Comparison of ENCODE assay signal across 8 cellular contexts in genomic region chr3:97764186-97765055, GRCh38. TPM values are rescaled to one million over a fixed set of nuclear protein-coding genes. Genes with fewer than 3 reads are reported as not detected.
DNase-seq lines count a peak whose midpoint lies in the region; ATAC-seq and TF ChIP-seq lines count a peak whose summit lies in the region.

Gene ARL6 (plus strand): TSS chr3:97764758. CDS start chr3:97768108, 3,350 bp downstream.

- no peaks in the 10 kb centered on the region for H3K27me3 ChIP-seq in NT2/D1 (ENCODE audit: insufficient read depth, insufficient read length)

- no peaks in the 10 kb centered on the region for H3K9me3 ChIP-seq in NT2/D1 (ENCODE audit: insufficient read depth, low read length)

- peaks cover 25% of the 10 kb centered on the region for H3K4me1 Mint-ChIP-seq in endothelial cell (ENCODE audit: unreplicated experiment)
- H3K4me1 Mint-ChIP-seq in mesothelial cell of epicardium = peaks cover 24% of the 10 kb centered on the region

- no peaks in the 10 kb centered on the region for H3K4me1 ChIP-seq in NT2/D1 (ENCODE audit: insufficient read depth, insufficient read length)

- peak; percentile 95 for ATAC-seq in GM21390 (IDR thresholded peaks at IDR 0.05; ENCODE audit: unreplicated experiment)

- H3K27ac Mint-ChIP-seq in endothelial cell (ENCODE audit: unreplicated experiment) (peak within 1 kb of the TSS; percentile 93), mesothelial cell of epicardium (peak within 1 kb of the TSS; percentile 92)

- DNase-seq in D341Med (ENCODE audit: low spot score) = peak; percentile 89
- peak in 74 of 76 experiments; percentile 26 to 93 (median 72) for DNase-seq in HUDEP-2 (lab: John Stamatoyannopoulos, UW; ENCODE audit: unreplicated experiment in 76 of 76)
- peak; percentile 68 for DNase-seq in NT2/D1 (ENCODE audit: low read depth, low spot score)
- peak; percentile 21 for DNase-seq in activated CD8-positive, alpha-beta memory T cell treated with anti-CD3 and anti-CD28 coated beads, Interleukin-2, amount 50 U/mL, for 24 hours (ENCODE audit: extremely low read depth)
- DNase-seq in endothelial cell (ENCODE audit: low spot score) = peak; percentile 78
- DNase-seq in mesothelial cell of epicardium (ENCODE audit: low spot score in 2 of 2, unreplicated experiment in 2 of 2) = peak; percentile 56 to 80
- peak; percentile 46 to 50 for DNase-seq in stimulated activated CD8-positive, alpha-beta memory T cell treated with anti-CD3 and anti-CD28 coated beads, Interleukin-15, amount 100 ng/mL, for 4 hours (ENCODE audit: low read depth in 2 of 2)

- no peaks in the 10 kb centered on the region for H3K9me3 Mint-ChIP-seq in endothelial cell (ENCODE audit: unreplicated experiment)
- H3K9me3 Mint-ChIP-seq in mesothelial cell of epicardium = peaks cover under 1% of the 10 kb centered on the region

- H3K4me3 ChIP-seq in NT2/D1 (ENCODE audit: insufficient read length, low read depth) = peak within 1 kb of the TSS; percentile 80

- TF ChIP-seq CTCF in endothelial cell (IDR thresholded peaks at IDR 0.05; ENCODE audit: unreplicated experiment) = no peak
- no peak for TF ChIP-seq CTCF in mesothelial cell of epicardium (IDR thresholded peaks at IDR 0.05; ENCODE audit: unreplicated experiment)

- H3K4me3 Mint-ChIP-seq in endothelial cell (ENCODE audit: unreplicated experiment) = peak within 1 kb of the TSS; percentile 95
- H3K4me3 Mint-ChIP-seq in mesothelial cell of epicardium = peak within 1 kb of the TSS; percentile 96

- H3K27me3 Mint-ChIP-seq in endothelial cell (ENCODE audit: unreplicated experiment) (peaks cover 3% of the 10 kb centered on the region), mesothelial cell of epicardium (ENCODE audit: low read depth) (peaks cover 2% of the 10 kb centered on the region)

- peaks cover 16% of the 10 kb centered on the region for H3K36me3 ChIP-seq in NT2/D1 (ENCODE audit: insufficient read depth, insufficient read length, low read length)

- peak within 1 kb of the TSS; percentile 76 for H3K9ac ChIP-seq in NT2/D1 (ENCODE audit: insufficient read length, low read depth)

- H3K36me3 Mint-ChIP-seq in endothelial cell (ENCODE audit: low read depth, unreplicated experiment) = no peaks in the 10 kb centered on the region
- peaks cover 2% of the 10 kb centered on the region for H3K36me3 Mint-ChIP-seq in mesothelial cell of epicardium

RNA-seq across cellular contexts. Expression of gene ARL6, which starts in this region (rescaled TPM):
- 8.5 TPM for total RNA-seq in endothelial cell (ENCODE audit: unreplicated experiment)
- 7.0 to 8.9 TPM (median 8.2 TPM) in 3 replicates for total RNA-seq in mesothelial cell of epicardium

Comparison
In these comparisons a context has a peak if more than half of its experiments do, and no peak if none do; other contexts are left out.
1. Peak in every context shown above with its lines: DNase-seq, ATAC-seq and H3K4me3 ChIP-seq.
2. DNase-seq: peak in every context shown above with its lines; median percentile 89 in D341Med; 78 in endothelial cell; 72 in HUDEP-2; 68 in NT2/D1; 68 in mesothelial cell of epicardium; 48 in stimulated activated CD8-positive, alpha-beta memory T cell treated with anti-CD3 and anti-CD28 coated beads, Interleukin-15, amount 100 ng/mL, for 4 hours; 21 in activated CD8-positive, alpha-beta memory T cell treated with anti-CD3 and anti-CD28 coated beads, Interleukin-2, amount 50 U/mL, for 24 hours.